In the genomic region with DNA sequence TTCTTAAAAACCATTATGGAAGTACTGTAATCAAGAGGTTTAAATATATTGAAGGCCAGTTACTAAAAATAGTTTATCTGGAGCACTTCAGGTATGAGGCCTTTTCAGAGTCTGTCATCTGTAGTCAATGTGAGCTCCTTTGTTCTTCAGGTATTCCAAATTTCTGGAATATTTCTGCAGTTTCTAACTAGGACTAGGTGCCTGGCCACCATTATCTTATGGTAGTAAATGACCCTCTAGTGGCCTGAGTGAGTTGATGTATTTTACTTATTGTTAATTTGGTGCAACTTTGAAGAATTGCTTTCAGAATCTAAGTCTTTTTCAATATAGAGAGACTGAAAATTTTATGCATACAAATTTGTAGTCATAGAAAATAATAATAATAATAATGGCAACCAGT, we compare ENCODE assay signal across 21 cellular contexts.
A peak's percentile ranks its signal among the peaks of the same experiment; 100 is the strongest.
DNase-seq lines count a peak whose midpoint lies in the region; ATAC-seq and TF ChIP-seq lines count a peak whose summit lies in the region.
"Had no signal": no experiment of that assay in that cellular context is flagged by ENCODE, and none has a peak within 500 bp of the region (broad histone marks: within the 10 kb centered on the region; RNA-seq: fewer than 3 reads in every experiment).

No MANE protein-coding gene starts in this region.

- no peak overlapping the region for H3K18ac ChIP-seq in H9 (ENCODE audit: insufficient read length, low read depth, low read length)

- peaks cover 21% of the 10 kb centered on the region for H3K4me1 Mint-ChIP-seq in Caco-2 (ENCODE audit: low read depth, unreplicated experiment)
- H3K4me1 Mint-ChIP-seq in H9: no peaks in the 10 kb centered on the region
- H3K4me1 Mint-ChIP-seq: CD14-positive monocyte; CD8-positive, alpha-beta memory T cell had no signal

- H2BK5ac ChIP-seq in H9 (ENCODE audit: insufficient read length, low read length): no peak overlapping the region

- H3K23ac ChIP-seq in H9 (ENCODE audit: insufficient read length, low read depth, low read length): no peak overlapping the region

- DNase-seq in Caco-2 (no peak), H9 (no peak), left lobe of liver (ENCODE audit: low spot score) (no peak), HPDE6-E6E7 (ENCODE audit: extremely low spot score) (no peak), GM10266 (ENCODE audit: extremely low spot score) (no peak)
- DNase-seq in central memory CD4-positive, alpha-beta T cell: no peak
- DNase-seq: 8988T; ACHN; AML-193; BE2C; Calu3; CD4-positive, alpha-beta T cell; CD8-positive, alpha-beta memory T cell; DMS53; DMS79 treated with DMSO at 0.1 percent for 48 hours; GF-D8; H7 had no signal

- H3K4me3 Mint-ChIP-seq in Caco-2 (ENCODE audit: unreplicated experiment): peak overlapping the region; percentile 48
- H3K4me3 Mint-ChIP-seq in H9: no peak overlapping the region
- H3K4me3 Mint-ChIP-seq: CD14-positive monocyte; CD4-positive, alpha-beta T cell; CD8-positive, alpha-beta memory T cell had no signal

- H2AFZ ChIP-seq in H9 (ENCODE audit: low read length): no peak overlapping the region

- H3K4me1 ChIP-seq in Caco-2 (peaks cover 43% of the 10 kb centered on the region), H9 (ENCODE audit: insufficient read depth, low read length) (no peaks in the 10 kb centered on the region)
- H3K4me1 ChIP-seq: BE2C; BLaER1 treated with 17β-estradiol and CSF1 and Interleukin-3, amounts not matched to agents 10 nM and 100 nM had no signal

- H3K4me2 ChIP-seq in H9 (ENCODE audit: insufficient read depth, insufficient read length, low read length): no peak overlapping the region
- H3K4me2 ChIP-seq: A549; BLaER1 treated with 17β-estradiol and CSF1 and Interleukin-3, amounts not matched to agents 10 nM and 100 nM had no signal

- no peak overlapping the region for H3K27ac ChIP-seq in H9 (ENCODE audit: insufficient read length, low read depth, low read length)
- H3K27ac ChIP-seq: A549; BLaER1 treated with 17β-estradiol and CSF1 and Interleukin-3, amounts not matched to agents 10 nM and 100 nM had no signal

- H4K20me1 ChIP-seq in H9 (ENCODE audit: control insufficient read depth, insufficient read depth, insufficient read length): no peaks in the 10 kb centered on the region
- H4K20me1 ChIP-seq: BLaER1 treated with 17β-estradiol and CSF1 and Interleukin-3, amounts not matched to agents 10 nM and 100 nM had no signal

- no peak overlapping the region for H3K4me3 ChIP-seq in Caco-2 (ENCODE audit: low read depth, low read length)
- H3K4me3 ChIP-seq: A549; BLaER1 treated with 17β-estradiol and CSF1 and Interleukin-3, amounts not matched to agents 10 nM and 100 nM had no signal

- no peaks in the 10 kb centered on the region for H3K36me3 ChIP-seq in Caco-2 (ENCODE audit: control insufficient read depth, insufficient read depth, low read length)
- H3K36me3 ChIP-seq: BE2C; BLaER1 treated with 17β-estradiol and CSF1 and Interleukin-3, amounts not matched to agents 10 nM and 100 nM had no signal

- H3K36me3 Mint-ChIP-seq in Caco-2 (ENCODE audit: insufficient read depth, unreplicated experiment): no peaks in the 10 kb centered on the region
- no peaks in the 10 kb centered on the region for H3K36me3 Mint-ChIP-seq in H9 (ENCODE audit: insufficient read depth in 1 of 3, low read depth in 3 of 3)
- H3K36me3 Mint-ChIP-seq: CD14-positive monocyte; CD8-positive, alpha-beta memory T cell had no signal

- H4K5ac ChIP-seq in H9 (ENCODE audit: insufficient read length, low read depth, low read length): no peak overlapping the region

- H3K27me3 Mint-ChIP-seq in Caco-2 (ENCODE audit: insufficient read depth, unreplicated experiment) (no peaks in the 10 kb centered on the region), H9 (ENCODE audit: low read depth) (no peaks in the 10 kb centered on the region)
- H3K27me3 Mint-ChIP-seq: CD4-positive, alpha-beta T cell; CD8-positive, alpha-beta memory T cell had no signal

- H3K23me2 ChIP-seq in H9 (ENCODE audit: insufficient read length, low read depth, low read length, poor library complexity, severe bottlenecking): no peaks in the 10 kb centered on the region

- no TSS peak for BruUV-seq in Caco-2 (replicated peaks; lab: Mats Ljungman, UMichigan)

- H2BK12ac ChIP-seq in H9 (ENCODE audit: insufficient read length, low read depth, low read length): no peak overlapping the region

- no peak overlapping the region for H3K4ac ChIP-seq in H9 (ENCODE audit: low read depth, low read length)

- POLR2A ChIA-PET in Caco-2 (lab: Charles Lee): interaction anchor here (2.2 kb wide), 1 partner anchor 95 kb away, joined by 16 read pairs; the partner anchor contains the start of gene FLRT3

- CTCF ChIA-PET in Caco-2 (lab: Charles Lee): interaction anchor here (0.6 to 2.2 kb wide), 3 partner anchors 29 to 95 kb away, joined by 3 to 27 read pairs (median 3); partner anchors contain the start of gene FLRT3

- ATAC-seq in left lobe of liver: peak; percentile 58
- ATAC-seq: A549, HCT116 had no signal

- H2BK15ac ChIP-seq in H9 (ENCODE audit: low read depth, low read length): no peak overlapping the region

- no peaks in the 10 kb centered on the region for H3K79me1 ChIP-seq in H9 (ENCODE audit: insufficient read depth, low read depth, low read length, poor library complexity, severe bottlenecking)

- H2BK20ac ChIP-seq in H9 (ENCODE audit: low read depth, low read length, poor library complexity, severe bottlenecking): no peak overlapping the region

- no peaks in the 10 kb centered on the region for H3K79me2 ChIP-seq in H9 (ENCODE audit: insufficient read depth, low read length)

- H4K91ac ChIP-seq in H9 (ENCODE audit: insufficient read length, low read depth, low read length): no peak overlapping the region

- intact Hi-C loops in Caco-2 (cut with micrococcal nuclease; ENCODE audit: unreplicated experiment): loop anchor here (1.0 to 2.0 kb wide), 2 partner anchors 26 to 95 kb away; partner anchors contain the start of gene FLRT3

- H3K27me3 ChIP-seq in Caco-2 (replicated peaks; ENCODE audit: control insufficient read depth, insufficient read depth, low read length) (no peaks in the 10 kb centered on the region), H9 (ENCODE audit: insufficient read depth, low read length) (no peaks in the 10 kb centered on the region)
- H3K27me3 ChIP-seq: BE2C; BLaER1 treated with 17β-estradiol and CSF1 and Interleukin-3, amounts not matched to agents 10 nM and 100 nM had no signal

- no peak overlapping the region for H4K8ac ChIP-seq in H9 (replicated peaks; ENCODE audit: insufficient read length, low read depth, low read length)

- H3K9me3 ChIP-seq in Caco-2 (no peaks in the 10 kb centered on the region), H9 (ENCODE audit: control insufficient read depth, low read depth, low read length) (no peaks in the 10 kb centered on the region)
- H3K9me3 ChIP-seq: A549; BE2C; BLaER1 treated with 17β-estradiol and CSF1 and Interleukin-3, amounts not matched to agents 10 nM and 100 nM had no signal

- no peak overlapping the region for H3K56ac ChIP-seq in H9 (ENCODE audit: insufficient read length, low read depth, low read length)

- no peak overlapping the region for H2BK120ac ChIP-seq in H9 (ENCODE audit: low read depth, low read length, poor library complexity, severe bottlenecking)

- no peak overlapping the region for H2AK5ac ChIP-seq in H9 (ENCODE audit: insufficient read length, low read length)

- no peak overlapping the region for H3K9ac ChIP-seq in H9 (ENCODE audit: extremely low read depth, insufficient read length, low read length)
- H3K9ac ChIP-seq: BLaER1 treated with 17β-estradiol and CSF1 and Interleukin-3, amounts not matched to agents 10 nM and 100 nM had no signal

- H3T11ph ChIP-seq in H9 (ENCODE audit: low read length): no peak overlapping the region

- no peak overlapping the region for H3K14ac ChIP-seq in H9 (ENCODE audit: insufficient read depth, low read length)

- TF ChIP-seq CTCF in Caco-2 (IDR thresholded peaks at IDR 0.05; ENCODE audit: insufficient read depth in 1 of 2, low read depth in 1 of 2, low read length in 1 of 2, severe bottlenecking in 1 of 2, unreplicated experiment in 1 of 2) (no peak), H9 (conservative IDR thresholded peaks at IDR 0.05) (peak; percentile 28; the same call in 1 of the 3 replicates), GM10266 (IDR thresholded peaks at IDR 0.05; ENCODE audit: control insufficient read depth, insufficient read depth, low read depth, missing control alignments) (no peak)

- no peak overlapping the region for H3K27ac Mint-ChIP-seq in Caco-2 (ENCODE audit: unreplicated experiment)
- no peak overlapping the region for H3K27ac Mint-ChIP-seq in H9
- H3K27ac Mint-ChIP-seq: CD14-positive monocyte; CD4-positive, alpha-beta T cell; CD8-positive, alpha-beta memory T cell had no signal

- peaks cover 26% of the 10 kb centered on the region for H3K9me3 Mint-ChIP-seq in Caco-2 (ENCODE audit: unreplicated experiment)
- no peaks in the 10 kb centered on the region for H3K9me3 Mint-ChIP-seq in H9
